ENCODE assay signal across 14 cellular contexts in genomic region chr3:119357190-119357589, GRCh38.
DNase-seq lines count a peak whose midpoint lies in the region; ATAC-seq and TF ChIP-seq lines count a peak whose summit lies in the region.
"Had no signal": no experiment of that assay in that cellular context is flagged by ENCODE, and none has a peak within 500 bp of the region (broad histone marks: within the 10 kb centered on the region; RNA-seq: fewer than 3 reads in every experiment).

No MANE protein-coding gene starts in this region.

- H3K36me3 ChIP-seq in mammary epithelial cell (ENCODE audit: insufficient read depth, low read length), result no peaks in the 10 kb centered on the region
- no peaks in the 10 kb centered on the region for H3K36me3 ChIP-seq in breast epithelium
- H3K36me3 ChIP-seq in endodermal cell (ENCODE audit: control insufficient read depth, insufficient read depth, low read length), result no peaks in the 10 kb centered on the region
- H3K36me3 ChIP-seq in lung (ENCODE audit: control insufficient read depth in 2 of 2, insufficient read depth in 2 of 2, low read length in 2 of 2), result no peaks in the 10 kb centered on the region
- H3K36me3 ChIP-seq in smooth muscle cell (ENCODE audit: low read depth), result no peaks in the 10 kb centered on the region
- H3K36me3 ChIP-seq in testis (ENCODE audit: low read depth, missing control alignments), result no peaks in the 10 kb centered on the region
- H3K36me3 ChIP-seq: transverse colon had no signal

- DNase-seq in mammary epithelial cell (peak; percentile 17), breast epithelium (ENCODE audit: low spot score in 2 of 2) (no peak), endodermal cell (peak; percentile 55), lung (ENCODE audit: low spot score) (peak; percentile 52), nephron progenitor cell (no peak), smooth muscle cell (lab: John Stamatoyannopoulos, UW; ENCODE audit: unreplicated experiment) (no peak), testis (no peak)
- DNase-seq in activated CD4-positive, alpha-beta T cell treated with anti-CD3 and anti-CD28 coated beads for 36 hours, result no peak
- DNase-seq: activated T-cell treated with anti-CD3 and anti-CD28 coated beads, Interleukin-2, amount 50 U/mL, for 1 hour; amygdala; hypothalamus; naive thymus-derived CD4-positive, alpha-beta T cell; NCI-H526 treated with DMSO at 0.1 percent for 48 hours; transverse colon had no signal

- H3K4me3 Mint-ChIP-seq in endodermal cell (no peak overlapping the region), nephron progenitor cell (no peak overlapping the region)
- H3K4me3 Mint-ChIP-seq in activated CD4-positive, alpha-beta T cell treated with anti-CD3 and anti-CD28 coated beads for 36 hours, result no peak overlapping the region

- CTCF ChIA-PET in mammary epithelial cell (lab: Charles Lee; ENCODE audit: low non-redundant PET), result no interaction called here
- CTCF ChIA-PET in activated CD4-positive, alpha-beta T cell treated with anti-CD3 and anti-CD28 coated beads for 36 hours (lab: Charles Lee), result no interaction called here

- POLR2A ChIA-PET in activated CD4-positive, alpha-beta T cell treated with anti-CD3 and anti-CD28 coated beads for 36 hours (lab: Charles Lee), result no interaction called here

- H4K20me1 ChIP-seq in mammary epithelial cell (ENCODE audit: insufficient read depth, low read length) (no peaks in the 10 kb centered on the region), smooth muscle cell (ENCODE audit: low read depth) (peaks cover 8% of the 10 kb centered on the region)

- H3K9me3 ChIP-seq in mammary epithelial cell (replicated peaks; ENCODE audit: insufficient read depth, low read length), result no peaks in the 10 kb centered on the region
- H3K9me3 ChIP-seq in breast epithelium, result no peaks in the 10 kb centered on the region
- no peaks in the 10 kb centered on the region for H3K9me3 ChIP-seq in endodermal cell (ENCODE audit: control insufficient read depth, low read length)
- no peaks in the 10 kb centered on the region for H3K9me3 ChIP-seq in lung (ENCODE audit: control insufficient read depth in 2 of 2, insufficient read depth in 1 of 2, low read length in 1 of 2)
- H3K9me3 ChIP-seq in smooth muscle cell (replicated peaks; ENCODE audit: low read depth), result no peaks in the 10 kb centered on the region
- no peaks in the 10 kb centered on the region for H3K9me3 ChIP-seq in testis
- H3K9me3 ChIP-seq: transverse colon had no signal

- H3K27me3 Mint-ChIP-seq in endodermal cell (ENCODE audit: insufficient read depth) (no peaks in the 10 kb centered on the region), nephron progenitor cell (ENCODE audit: low read depth, poor library complexity) (peaks cover 4% of the 10 kb centered on the region)
- H3K27me3 Mint-ChIP-seq in activated CD4-positive, alpha-beta T cell treated with anti-CD3 and anti-CD28 coated beads for 36 hours, result no peaks in the 10 kb centered on the region

- H3K9ac ChIP-seq in mammary epithelial cell (ENCODE audit: insufficient read depth, low read length) (no peak overlapping the region), endodermal cell (ENCODE audit: extremely low read depth, low read length, poor library complexity, severe bottlenecking) (no peak overlapping the region), smooth muscle cell (ENCODE audit: low read depth) (no peak overlapping the region)

- in situ Hi-C loops in mammary epithelial cell (cut with MboI; ENCODE audit: low sequenced_read_pairs in 2 of 2), result loop anchor here in 1 of 2 donors (25.0 kb wide), 1 partner anchor 470 kb away; no protein-coding TSS in a partner anchor

- H3K4me1 Mint-ChIP-seq in endodermal cell (peaks cover 37% of the 10 kb centered on the region), nephron progenitor cell (peaks cover 29% of the 10 kb centered on the region)
- peaks cover 12% of the 10 kb centered on the region for H3K4me1 Mint-ChIP-seq in activated CD4-positive, alpha-beta T cell treated with anti-CD3 and anti-CD28 coated beads for 36 hours

- peaks cover 5% of the 10 kb centered on the region for H3F3A ChIP-seq in smooth muscle cell (ENCODE audit: low read depth)

- H2AFZ ChIP-seq in mammary epithelial cell (ENCODE audit: low read depth, low read length) (peak overlapping the region; percentile 72), smooth muscle cell (ENCODE audit: low read depth) (no peak overlapping the region)

- H3K4me1 ChIP-seq in mammary epithelial cell (ENCODE audit: insufficient read depth, low read length), result peaks cover 5% of the 10 kb centered on the region
- no peaks in the 10 kb centered on the region for H3K4me1 ChIP-seq in breast epithelium
- peaks cover 7% of the 10 kb centered on the region for H3K4me1 ChIP-seq in endodermal cell (ENCODE audit: control insufficient read depth, insufficient read depth, low read length)
- peaks cover 16 to 27% of the 10 kb centered on the region in 2 donors for H3K4me1 ChIP-seq in lung (ENCODE audit: control insufficient read depth in 2 of 2, insufficient read depth in 2 of 2, low read length in 2 of 2)
- peaks cover 30% of the 10 kb centered on the region for H3K4me1 ChIP-seq in smooth muscle cell (ENCODE audit: low read depth)
- peaks cover 3% of the 10 kb centered on the region for H3K4me1 ChIP-seq in testis

- no peak for TF ChIP-seq POLR2A in breast epithelium (IDR thresholded peaks at IDR 0.05)
- no peak for TF ChIP-seq POLR2A in testis (IDR thresholded peaks at IDR 0.05)

- H3K4me3 ChIP-seq in mammary epithelial cell (replicated peaks in 1 of 3; ENCODE audit: insufficient read depth in 1 of 3, low read depth in 2 of 3, low read length in 3 of 3) (no peak overlapping the region), breast epithelium (no peak overlapping the region), endodermal cell (ENCODE audit: low read length) (no peak overlapping the region), lung (no peak overlapping the region), smooth muscle cell (no peak overlapping the region), testis (no peak overlapping the region)

- H3K9me3 Mint-ChIP-seq in endodermal cell (no peaks in the 10 kb centered on the region), nephron progenitor cell (no peaks in the 10 kb centered on the region)
- no peaks in the 10 kb centered on the region for H3K9me3 Mint-ChIP-seq in activated CD4-positive, alpha-beta T cell treated with anti-CD3 and anti-CD28 coated beads for 36 hours (ENCODE audit: low read depth)
- H3K9me3 Mint-ChIP-seq: naive thymus-derived CD4-positive, alpha-beta T cell had no signal

- no peaks in the 10 kb centered on the region for H3K36me3 Mint-ChIP-seq in endodermal cell (ENCODE audit: low read depth)
- H3K36me3 Mint-ChIP-seq in activated CD4-positive, alpha-beta T cell treated with anti-CD3 and anti-CD28 coated beads for 36 hours (ENCODE audit: low read depth), result no peaks in the 10 kb centered on the region
- no peaks in the 10 kb centered on the region for H3K36me3 Mint-ChIP-seq in nephron progenitor cell (ENCODE audit: low read depth)
- H3K36me3 Mint-ChIP-seq: naive thymus-derived CD4-positive, alpha-beta T cell had no signal

- no peaks in the 10 kb centered on the region for H3K27me3 ChIP-seq in mammary epithelial cell (ENCODE audit: insufficient read depth, low read length)
- no peaks in the 10 kb centered on the region for H3K27me3 ChIP-seq in breast epithelium
- no peaks in the 10 kb centered on the region for H3K27me3 ChIP-seq in endodermal cell (ENCODE audit: control insufficient read depth, insufficient read depth, low read length, poor library complexity, severe bottlenecking)
- no peaks in the 10 kb centered on the region for H3K27me3 ChIP-seq in lung (ENCODE audit: control insufficient read depth, insufficient read depth)
- H3K27me3 ChIP-seq in smooth muscle cell (ENCODE audit: low read depth), result no peaks in the 10 kb centered on the region
- no peaks in the 10 kb centered on the region for H3K27me3 ChIP-seq in testis
- H3K27me3 ChIP-seq: transverse colon had no signal

- no peak for ATAC-seq in lung (ENCODE audit: insufficient read depth, low FRiP score)
- no peak for ATAC-seq in activated CD4-positive, alpha-beta T cell treated with anti-CD3 and anti-CD28 coated beads for 36 hours
- ATAC-seq: naive thymus-derived CD4-positive, alpha-beta T cell had no signal

- no peak for TF ChIP-seq CTCF in mammary epithelial cell (conservative IDR thresholded peaks at IDR 0.05 in 1 of 2, IDR thresholded peaks at IDR 0.05 in 1 of 2; ENCODE audit: extremely low read depth in 1 of 2, insufficient read depth in 1 of 2, low read depth in 1 of 2, low read length in 2 of 2)
- TF ChIP-seq CTCF in breast epithelium (IDR thresholded peaks at IDR 0.05), result no peak
- no peak for TF ChIP-seq CTCF in endodermal cell (conservative IDR thresholded peaks at IDR 0.05)
- no peak for TF ChIP-seq CTCF in lung (IDR thresholded peaks at IDR 0.05; ENCODE audit: control extremely low read depth, extremely low read depth)
- TF ChIP-seq CTCF in nephron progenitor cell (IDR thresholded peaks at IDR 0.05), result no peak
- no peak for TF ChIP-seq CTCF in smooth muscle cell (IDR thresholded peaks at IDR 0.05; ENCODE audit: borderline replicate concordance, insufficient read depth, poor library complexity, severe bottlenecking)
- TF ChIP-seq CTCF in testis (IDR thresholded peaks at IDR 0.05), result no peak

- intact Hi-C loops in mammary epithelial cell (cut with micrococcal nuclease) (no loop called here), breast epithelium (cut with DNase I; ENCODE audit: low total_unique reads) (loop anchor here (10.0 kb wide), 1 partner anchor 1068 kb away; no protein-coding TSS in a partner anchor), testis (cut with DNase I; ENCODE audit: low total_unique reads) (no loop called here)
- intact Hi-C loops in activated CD4-positive, alpha-beta T cell treated with anti-CD3 and anti-CD28 coated beads for 36 hours (cut with DNase I, micrococcal nuclease), result no loop called here

- 23% methylated on average over 5 of the region's 6 CpGs for WGBS in mammary epithelial cell (ENCODE audit: low coverage, missing lambda C conversion rate)
- 71 to 77% methylated on average over 3 to 5 of the region's 6 CpGs for WGBS in endodermal cell (ENCODE audit: insufficient coverage in 1 of 2, insufficient read length in 1 of 2), 2 experiments
- 19 to 41% methylated on average over 6 of the region's 6 CpGs for WGBS in lung, 2 donors
- 28% methylated on average over 6 of the region's 6 CpGs for WGBS in smooth muscle cell (ENCODE audit: low lambda C conversion rate)
- WGBS in testis, 2 donors, result 34 to 43% methylated on average over 6 of the region's 6 CpGs

- H3K27ac ChIP-seq in mammary epithelial cell (ENCODE audit: insufficient read depth, low read depth, low read length) (no peak overlapping the region), breast epithelium (no peak overlapping the region), endodermal cell (ENCODE audit: low read depth, low read length) (no peak overlapping the region), lung (ENCODE audit: low read depth in 1 of 2, low read length in 1 of 2) (peak overlapping the region in 1 of 2 donors; percentile 69), smooth muscle cell (ENCODE audit: low read depth) (no peak overlapping the region), testis (no peak overlapping the region)
- H3K27ac ChIP-seq: transverse colon had no signal

- dilution Hi-C loops in mammary epithelial cell (cut with HindIII; ENCODE audit: low sequenced_read_pairs), result no loop called here

- no TSS peak for BruUV-seq in mammary epithelial cell (replicated peaks; lab: Mats Ljungman, UMichigan)

- H3K27ac Mint-ChIP-seq in endodermal cell (no peak overlapping the region), nephron progenitor cell (no peak overlapping the region)
- no peak overlapping the region for H3K27ac Mint-ChIP-seq in activated CD4-positive, alpha-beta T cell treated with anti-CD3 and anti-CD28 coated beads for 36 hours

- H3K79me2 ChIP-seq in mammary epithelial cell (ENCODE audit: insufficient read depth, low read length) (no peaks in the 10 kb centered on the region), smooth muscle cell (ENCODE audit: low read depth) (peaks cover 8% of the 10 kb centered on the region)

- H3K4me2 ChIP-seq in mammary epithelial cell (ENCODE audit: insufficient read depth, low read depth, low read length) (peak overlapping the region; percentile 48), smooth muscle cell (no peak overlapping the region)

Comparison
In these comparisons a context has a peak if more than half of its experiments do, and no peak if none do; other contexts are left out.
1. DNase-seq: peak in mammary epithelial cell (single experiment), endodermal cell (single experiment) and lung (single experiment); none in breast epithelium (0 of 2), activated CD4-positive, alpha-beta T cell treated with anti-CD3 and anti-CD28 coated beads for 36 hours (single experiment), nephron progenitor cell (single experiment), smooth muscle cell (single experiment) and testis (single experiment).